10 cellular contexts compared by ENCODE assay signal in genomic region chr4:75432683-75433082, GRCh38.
DNase-seq lines count a peak whose midpoint lies in the region; ATAC-seq and TF ChIP-seq lines count a peak whose summit lies in the region.
"Had no signal": no experiment of that assay in that cellular context is flagged by ENCODE, and none has a peak within 500 bp of the region (broad histone marks: within the 10 kb centered on the region; RNA-seq: fewer than 3 reads in every experiment).

No MANE protein-coding gene starts in this region.

- no peaks in the 10 kb centered on the region for H4K20me1 ChIP-seq in mammary epithelial cell (ENCODE audit: insufficient read depth, low read length)
- H4K20me1 ChIP-seq: BLaER1 had no signal

- CTCF ChIA-PET in mammary epithelial cell (lab: Charles Lee; ENCODE audit: low non-redundant PET) = interaction anchor here (0.6 kb wide), 1 partner anchor 37 kb away, joined by 4 read pairs; no protein-coding TSS in a partner anchor

- dilution Hi-C loops in mammary epithelial cell (cut with HindIII; ENCODE audit: low sequenced_read_pairs) = no loop called here

- TF ChIP-seq CTCF in LNCAP (IDR thresholded peaks at IDR 0.05) = peak; percentile 42; the same call in 1 of the 2 replicates
- peak; percentile 41 to 45 for TF ChIP-seq CTCF in mammary epithelial cell (conservative IDR thresholded peaks at IDR 0.05 in 1 of 2, IDR thresholded peaks at IDR 0.05 in 1 of 2; ENCODE audit: extremely low read depth in 1 of 2, insufficient read depth in 1 of 2, low read depth in 1 of 2, low read length in 2 of 2)
- peak; percentile 59 for TF ChIP-seq CTCF in retinal pigment epithelial cell (conservative IDR thresholded peaks at IDR 0.05; ENCODE audit: low read depth, low read length)

- BruUV-seq in mammary epithelial cell (replicated peaks; lab: Mats Ljungman, UMichigan) = no TSS peak

- no peaks in the 10 kb centered on the region for H3K4me1 ChIP-seq in mammary epithelial cell (ENCODE audit: insufficient read depth, low read length)

- no peak overlapping the region for H3K27ac ChIP-seq in mammary epithelial cell (ENCODE audit: insufficient read depth, low read depth, low read length)
- H3K27ac ChIP-seq: BLaER1, skin epidermis had no signal

- no peaks in the 10 kb centered on the region for H3K27me3 ChIP-seq in mammary epithelial cell (ENCODE audit: insufficient read depth, low read length)
- H3K27me3 ChIP-seq: BLaER1 had no signal

- no peaks in the 10 kb centered on the region for H3K36me3 ChIP-seq in mammary epithelial cell (ENCODE audit: insufficient read depth, low read length)
- H3K36me3 ChIP-seq: BLaER1 had no signal

- in situ Hi-C loops in mammary epithelial cell (cut with MboI; ENCODE audit: low sequenced_read_pairs in 2 of 2) = no loop called here

- ATAC-seq in esophagus mucosa = no peak

- intact Hi-C loops in mammary epithelial cell (cut with micrococcal nuclease) = no loop called here

- H3K9ac ChIP-seq in mammary epithelial cell (ENCODE audit: insufficient read depth, low read length) = no peak overlapping the region
- H3K9ac ChIP-seq: BLaER1 had no signal

- no peaks in the 10 kb centered on the region for H3K79me2 ChIP-seq in mammary epithelial cell (ENCODE audit: insufficient read depth, low read length)

- no peaks in the 10 kb centered on the region for H3K9me3 ChIP-seq in mammary epithelial cell (replicated peaks; ENCODE audit: insufficient read depth, low read length)

- H3K4me3 ChIP-seq in mammary epithelial cell (replicated peaks in 1 of 3; ENCODE audit: insufficient read depth in 1 of 3, low read depth in 2 of 3, low read length in 3 of 3) (no peak overlapping the region), retinal pigment epithelial cell (ENCODE audit: low read length) (no peak overlapping the region)
- H3K4me3 ChIP-seq: BLaER1, skin epidermis had no signal

- H3K4me2 ChIP-seq in mammary epithelial cell (ENCODE audit: insufficient read depth, low read depth, low read length) = no peak overlapping the region
- H3K4me2 ChIP-seq: BLaER1 had no signal

- DNase-seq in NOMO-1 (lab: John Stamatoyannopoulos, UW; ENCODE audit: unreplicated experiment in 2 of 2) = peak; percentile 1 to 12
- no peak for DNase-seq in NOMO-1 treated with dmso at 0.1 percent for 144 hours (lab: John Stamatoyannopoulos, UW; ENCODE audit: unreplicated experiment)
- peak; percentile 17 for DNase-seq in mammary epithelial cell
- no peak for DNase-seq in retinal pigment epithelial cell (ENCODE audit: low read depth)
- no peak for DNase-seq in epidermal melanocyte (ENCODE audit: insufficient read length, low spot score)
- DNase-seq in stimulated activated CD4-positive, alpha-beta T cell treated with anti-CD3 and anti-CD28 coated beads, Interleukin-2, amount 100 ng/mL, for 48 hours = no peak

- H2AFZ ChIP-seq in mammary epithelial cell (ENCODE audit: low read depth, low read length) = no peak overlapping the region

Comparison
In these comparisons a context has a peak if more than half of its experiments do, and no peak if none do; other contexts are left out.
1. DNase-seq: peak in NOMO-1 (2 of 2) and mammary epithelial cell (single experiment); none in NOMO-1 treated with dmso at 0.1 percent for 144 hours (single experiment), retinal pigment epithelial cell (single experiment), epidermal melanocyte (single experiment) and stimulated activated CD4-positive, alpha-beta T cell treated with anti-CD3 and anti-CD28 coated beads, Interleukin-2, amount 100 ng/mL, for 48 hours (0 of 2).
2. Peak in every context shown above with its lines, with median percentiles within 50 percentile points of each other: CTCF ChIP-seq.